ENCODE assay signal across 8 cellular contexts in the genomic region with DNA sequence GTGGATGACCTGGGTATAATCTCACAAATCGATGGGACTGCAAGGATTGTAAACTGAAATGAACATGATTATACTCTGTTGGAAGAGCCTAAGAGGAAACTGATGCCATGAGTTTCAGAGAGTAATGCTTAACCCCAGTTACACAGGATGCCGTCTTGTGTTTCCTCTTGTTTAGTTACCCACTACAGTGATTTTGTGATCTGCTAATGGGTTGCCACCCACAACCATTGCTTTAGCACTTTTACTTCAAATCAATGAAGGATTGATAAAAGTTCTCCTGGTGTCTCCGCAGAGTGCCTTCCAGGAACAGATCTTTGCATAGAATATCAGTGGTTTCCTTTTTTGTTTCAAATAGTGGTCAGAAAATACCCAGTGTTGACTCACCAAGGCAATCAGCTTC. TPM values are rescaled to one million over a fixed set of nuclear protein-coding genes. Genes with fewer than 3 reads are reported as not detected.
DNase-seq lines count a peak whose midpoint lies in the region; ATAC-seq and TF ChIP-seq lines count a peak whose summit lies in the region.
"Not testable (repeated sequence)": the region's sequence is repeated elsewhere in the genome, so short reads cannot be mapped to it uniquely, and the experiment has no call there.
"Had no signal": no experiment of that assay in that cellular context is flagged by ENCODE, and none has a peak within 500 bp of the region (broad histone marks: within the 10 kb centered on the region; RNA-seq: fewer than 3 reads in every experiment).

No MANE protein-coding gene starts in this region.

- H3K79me2 ChIP-seq in smooth muscle cell (ENCODE audit: low read depth), result peaks cover 30% of the 10 kb centered on the region

- WGBS in smooth muscle cell (ENCODE audit: low lambda C conversion rate), result 73% methylated on average over 2 of the region's 3 CpGs

- H3K9ac ChIP-seq in smooth muscle cell (ENCODE audit: low read depth), result not testable (repeated sequence)

- intact Hi-C loops in CD8-positive, alpha-beta T cell (cut with DNase I, micrococcal nuclease); activated CD8-positive, alpha-beta T cell treated with anti-CD3 and anti-CD28 coated beads for 36 hours (cut with micrococcal nuclease): not testable (repeated sequence)

- peaks cover 17% of the 10 kb centered on the region for H3F3A ChIP-seq in smooth muscle cell (ENCODE audit: low read depth)

- H3K27ac ChIP-seq in CD8-positive, alpha-beta T cell (ENCODE audit: low read depth, low read length), result not testable (repeated sequence)
- H3K27ac ChIP-seq in RWPE1 (peak overlapping the region; percentile 98), smooth muscle cell (ENCODE audit: low read depth) (peak overlapping the region; percentile 36)

- not testable (repeated sequence) for DNase-seq in CD8-positive, alpha-beta T cell; RWPE1 (ENCODE audit: low spot score); activated CD8-positive, alpha-beta T cell treated with anti-CD3 and anti-CD28 coated beads for 36 hours; central memory CD8-positive, alpha-beta T cell (ENCODE audit: low spot score in 2 of 2); memory B cell (ENCODE audit: low spot score in 2 of 2); smooth muscle cell (lab: John Stamatoyannopoulos, UW; ENCODE audit: unreplicated experiment)

- TF ChIP-seq CTCF in CD8-positive, alpha-beta T cell (IDR thresholded peaks at IDR 0.05); RWPE1 (conservative IDR thresholded peaks at IDR 0.05; ENCODE audit: low read depth); activated CD8-positive, alpha-beta T cell treated with anti-CD3 and anti-CD28 coated beads for 36 hours (IDR thresholded peaks at IDR 0.05); smooth muscle cell (IDR thresholded peaks at IDR 0.05; ENCODE audit: borderline replicate concordance, insufficient read depth, poor library complexity, severe bottlenecking): not testable (repeated sequence)

- H3K27ac Mint-ChIP-seq in CD8-positive, alpha-beta T cell, result peak overlapping the region; percentile 57
- H3K27ac Mint-ChIP-seq in activated CD8-positive, alpha-beta T cell treated with anti-CD3 and anti-CD28 coated beads for 36 hours, result peak overlapping the region; percentile 57
- not testable (repeated sequence) for H3K27ac Mint-ChIP-seq in activated naive CD4-positive, alpha-beta T cell treated with anti-CD3 and anti-CD28 coated beads, Interleukin-2, amount 50 U/mL, for 24 hours
- H3K27ac Mint-ChIP-seq in central memory CD8-positive, alpha-beta T cell (ENCODE audit: low read depth), result peak overlapping the region; percentile 87
- peak overlapping the region; percentile 15 for H3K27ac Mint-ChIP-seq in memory B cell

- H3K4me1 Mint-ChIP-seq in CD8-positive, alpha-beta T cell (ENCODE audit: low read depth), result peaks cover 72% of the 10 kb centered on the region
- peaks cover 76% of the 10 kb centered on the region for H3K4me1 Mint-ChIP-seq in activated CD8-positive, alpha-beta T cell treated with anti-CD3 and anti-CD28 coated beads for 36 hours (ENCODE audit: low read depth)
- peaks cover 66% of the 10 kb centered on the region for H3K4me1 Mint-ChIP-seq in activated naive CD4-positive, alpha-beta T cell treated with anti-CD3 and anti-CD28 coated beads, Interleukin-2, amount 50 U/mL, for 24 hours
- H3K4me1 Mint-ChIP-seq in central memory CD8-positive, alpha-beta T cell, result peaks cover 71% of the 10 kb centered on the region
- H3K4me1 Mint-ChIP-seq in memory B cell, result peaks cover 47% of the 10 kb centered on the region

- H3K4me2 ChIP-seq in smooth muscle cell, result not testable (repeated sequence)

- H4K20me1 ChIP-seq in smooth muscle cell (ENCODE audit: low read depth), result peaks cover 96% of the 10 kb centered on the region

- peaks cover 63% of the 10 kb centered on the region for H3K36me3 Mint-ChIP-seq in CD8-positive, alpha-beta T cell
- H3K36me3 Mint-ChIP-seq in activated CD8-positive, alpha-beta T cell treated with anti-CD3 and anti-CD28 coated beads for 36 hours (ENCODE audit: low read depth), result peaks cover 78% of the 10 kb centered on the region
- peaks cover 29% of the 10 kb centered on the region for H3K36me3 Mint-ChIP-seq in activated naive CD4-positive, alpha-beta T cell treated with anti-CD3 and anti-CD28 coated beads, Interleukin-2, amount 50 U/mL, for 24 hours
- peaks cover 53% of the 10 kb centered on the region for H3K36me3 Mint-ChIP-seq in central memory CD8-positive, alpha-beta T cell (ENCODE audit: insufficient read depth)
- H3K36me3 Mint-ChIP-seq in memory B cell, result peaks cover 22% of the 10 kb centered on the region

- H2AFZ ChIP-seq in smooth muscle cell (ENCODE audit: low read depth), result not testable (repeated sequence)

- not testable (repeated sequence) for H3K4me3 ChIP-seq in CD8-positive, alpha-beta T cell (ENCODE audit: low read depth, low read length); smooth muscle cell

- ATAC-seq in CD8-positive, alpha-beta T cell; activated CD8-positive, alpha-beta T cell treated with anti-CD3 and anti-CD28 coated beads for 36 hours; central memory CD8-positive, alpha-beta T cell (replicated peaks; ENCODE audit: extremely low read depth, poor library complexity, severe bottlenecking); memory B cell (ENCODE audit: low read depth): not testable (repeated sequence)

- not testable (repeated sequence) for H3K27me3 Mint-ChIP-seq in CD8-positive, alpha-beta T cell (ENCODE audit: low read depth); activated CD8-positive, alpha-beta T cell treated with anti-CD3 and anti-CD28 coated beads for 36 hours; activated naive CD4-positive, alpha-beta T cell treated with anti-CD3 and anti-CD28 coated beads, Interleukin-2, amount 50 U/mL, for 24 hours; central memory CD8-positive, alpha-beta T cell; memory B cell

- H3K36me3 ChIP-seq in CD8-positive, alpha-beta T cell (ENCODE audit: insufficient read depth, low read length), result peaks cover 14% of the 10 kb centered on the region
- not testable (repeated sequence) for H3K36me3 ChIP-seq in smooth muscle cell (ENCODE audit: low read depth)

- CTCF ChIA-PET in CD8-positive, alpha-beta T cell (lab: Charles Lee), result interaction anchor here (0.7 to 2.2 kb wide), 2 partner anchors 118 to 158 kb away, joined by 3 to 8 read pairs; no protein-coding TSS in a partner anchor
- CTCF ChIA-PET in RWPE1 (lab: Yijun Ruan, JAX), result interaction anchor here (1.1 kb wide), 1 partner anchor 61 kb away, joined by 5 read pairs; no protein-coding TSS in a partner anchor
- CTCF ChIA-PET in activated CD8-positive, alpha-beta T cell treated with anti-CD3 and anti-CD28 coated beads for 36 hours (lab: Charles Lee), result not testable (repeated sequence)

- not testable (repeated sequence) for H3K27me3 ChIP-seq in CD8-positive, alpha-beta T cell (ENCODE audit: insufficient read depth, low read length); smooth muscle cell (ENCODE audit: low read depth)

- peaks cover 55% of the 10 kb centered on the region for H3K4me1 ChIP-seq in CD8-positive, alpha-beta T cell (ENCODE audit: insufficient read depth, low read length)
- not testable (repeated sequence) for H3K4me1 ChIP-seq in smooth muscle cell (ENCODE audit: low read depth)

- not testable (repeated sequence) for H3K9me3 ChIP-seq in CD8-positive, alpha-beta T cell (ENCODE audit: low read length); smooth muscle cell (replicated peaks; ENCODE audit: low read depth)

- H3K4me3 Mint-ChIP-seq in CD8-positive, alpha-beta T cell; activated CD8-positive, alpha-beta T cell treated with anti-CD3 and anti-CD28 coated beads for 36 hours; memory B cell: not testable (repeated sequence)
- H3K4me3 Mint-ChIP-seq in activated naive CD4-positive, alpha-beta T cell treated with anti-CD3 and anti-CD28 coated beads, Interleukin-2, amount 50 U/mL, for 24 hours, result peak overlapping the region; percentile 49
- H3K4me3 Mint-ChIP-seq in central memory CD8-positive, alpha-beta T cell, result peak overlapping the region; percentile 62

- not testable (repeated sequence) for H3K9me3 Mint-ChIP-seq in CD8-positive, alpha-beta T cell; activated CD8-positive, alpha-beta T cell treated with anti-CD3 and anti-CD28 coated beads for 36 hours; activated naive CD4-positive, alpha-beta T cell treated with anti-CD3 and anti-CD28 coated beads, Interleukin-2, amount 50 U/mL, for 24 hours; central memory CD8-positive, alpha-beta T cell; memory B cell

- POLR2A ChIA-PET in CD8-positive, alpha-beta T cell (lab: Charles Lee), result interaction anchor here (0.6 kb wide), 1 partner anchor 778 kb away, joined by 3 read pairs; no protein-coding TSS in a partner anchor
- POLR2A ChIA-PET in RWPE1 (lab: Yijun Ruan, JAX; ENCODE audit: low non-redundant PET), result not testable (repeated sequence)
- POLR2A ChIA-PET in activated CD8-positive, alpha-beta T cell treated with anti-CD3 and anti-CD28 coated beads for 36 hours (lab: Charles Lee), result interaction anchor here (0.6 kb wide), 1 partner anchor 39 kb away, joined by 4 read pairs; no protein-coding TSS in a partner anchor

RNA-seq across cellular contexts. Expression of a gene that starts 22.4 kb away (rescaled TPM):
- total RNA-seq in CD8-positive, alpha-beta T cell, result 1 to 10 TPM in 1 of 2 experiments, under 1 TPM in 1; 0.50 to 1.7 TPM
- total RNA-seq in activated CD8-positive, alpha-beta T cell treated with anti-CD3 and anti-CD28 coated beads for 36 hours, result not detected
- 6.9 and 9.9 TPM in 2 replicates for total RNA-seq in smooth muscle cell
- polyA plus RNA-seq in smooth muscle cell, result 1.2 and 13.2 TPM in 2 replicates

RNA-seq across cellular contexts. Expression of a gene that starts 23.5 kb away (rescaled TPM):
- not detected for total RNA-seq in CD8-positive, alpha-beta T cell
- not detected for total RNA-seq in activated CD8-positive, alpha-beta T cell treated with anti-CD3 and anti-CD28 coated beads for 36 hours
- 0.31 and 1.4 TPM in 2 replicates for total RNA-seq in smooth muscle cell
- 5.0 and 5.8 TPM in 2 replicates for polyA plus RNA-seq in smooth muscle cell
- polyA plus RNA-seq: A549 had no signal

RNA-seq across cellular contexts. Expression of a gene that starts 25.8 kb away (rescaled TPM):
- under 1 TPM; 0.47 to 0.57 TPM for total RNA-seq in CD8-positive, alpha-beta T cell
- total RNA-seq in activated CD8-positive, alpha-beta T cell treated with anti-CD3 and anti-CD28 coated beads for 36 hours, result under 1 TPM in 1 of 2 experiments, not detected in 1; 0.23 TPM
- 4.9 and 13.9 TPM in 2 replicates for total RNA-seq in smooth muscle cell
- polyA plus RNA-seq in smooth muscle cell, result 20.5 and 22.2 TPM in 2 replicates
